In the genomic region with DNA sequence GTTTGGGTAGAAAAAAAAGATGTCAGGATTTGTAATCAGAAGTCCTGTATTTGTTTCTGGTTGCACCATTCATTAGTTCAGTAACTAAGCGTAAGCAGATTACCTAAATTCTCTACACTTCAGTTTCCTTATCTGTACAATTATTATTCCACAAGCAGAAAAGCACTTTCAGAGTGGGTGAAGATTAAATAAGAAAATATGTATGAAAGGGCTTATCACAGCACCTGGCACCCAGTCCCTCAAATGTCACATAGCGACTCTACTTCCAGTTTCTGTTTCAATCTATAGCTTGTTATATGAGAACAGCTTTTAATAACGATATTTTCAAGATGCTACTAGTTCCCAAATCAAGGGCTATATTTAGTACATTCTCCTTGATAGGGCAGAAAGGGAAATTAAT, we compare ENCODE assay signal across 14 cellular contexts. TPM values are rescaled to one million over a fixed set of nuclear protein-coding genes. Genes with fewer than 3 reads are reported as not detected.
DNase-seq lines count a peak whose midpoint lies in the region; ATAC-seq lines count a peak whose summit lies in the region.
"Had no signal": no experiment of that assay in that cellular context is flagged by ENCODE, and none has a peak within 500 bp of the region (broad histone marks: within the 10 kb centered on the region; RNA-seq: fewer than 3 reads in every experiment).

No MANE protein-coding gene starts in this region.

- ATAC-seq in GM18870 (IDR thresholded peaks at IDR 0.05; ENCODE audit: unreplicated experiment) (peak; percentile 61), GM21529 (IDR thresholded peaks at IDR 0.05; ENCODE audit: unreplicated experiment) (peak; percentile 77), HG03342 (IDR thresholded peaks at IDR 0.05; ENCODE audit: unreplicated experiment) (peak; percentile 68)
- no peak for ATAC-seq in central memory CD8-positive, alpha-beta T cell (replicated peaks; ENCODE audit: extremely low read depth, poor library complexity, severe bottlenecking)
- ATAC-seq: left cardiac atrium had no signal

- H3K36me3 Mint-ChIP-seq in central memory CD8-positive, alpha-beta T cell (ENCODE audit: insufficient read depth), result no peaks in the 10 kb centered on the region

- H3K4me3 Mint-ChIP-seq in central memory CD8-positive, alpha-beta T cell, result peak overlapping the region; percentile 10
- H3K4me3 Mint-ChIP-seq: activated CD4-positive, alpha-beta T cell treated with anti-CD3 and anti-CD28 coated beads, Interleukin-2, amount 10 ng/mL, durations not matched to agents 7 days and 5 days; nephron had no signal

- no peaks in the 10 kb centered on the region for H3K4me1 Mint-ChIP-seq in central memory CD8-positive, alpha-beta T cell
- H3K4me1 Mint-ChIP-seq: activated CD4-positive, alpha-beta T cell treated with anti-CD3 and anti-CD28 coated beads, Interleukin-2, amount 10 ng/mL, durations not matched to agents 7 days and 5 days; nephron had no signal

- no peaks in the 10 kb centered on the region for H3K9me3 Mint-ChIP-seq in central memory CD8-positive, alpha-beta T cell
- H3K9me3 Mint-ChIP-seq: activated CD4-positive, alpha-beta T cell treated with anti-CD3 and anti-CD28 coated beads, Interleukin-2, amount 10 ng/mL, durations not matched to agents 7 days and 5 days; nephron had no signal

- no peak for DNase-seq in central memory CD8-positive, alpha-beta T cell (ENCODE audit: low spot score in 2 of 2)
- DNase-seq in cerebellum (ENCODE audit: low spot score) (no peak), putamen (ENCODE audit: low spot score) (no peak), RKO (ENCODE audit: low spot score) (no peak), AG08396 (ENCODE audit: low spot score) (no peak)
- DNase-seq: activated CD4-positive, alpha-beta T cell treated with anti-CD3 and anti-CD28 coated beads, Interleukin-2, amount 10 ng/mL, durations not matched to agents 7 days and 5 days; effector memory CD4-positive, alpha-beta T cell; left cardiac atrium; NCI-H2029; sigmoid colon had no signal

- H3K27me3 Mint-ChIP-seq in central memory CD8-positive, alpha-beta T cell, result peaks cover 5% of the 10 kb centered on the region

- H3K27ac Mint-ChIP-seq in central memory CD8-positive, alpha-beta T cell (ENCODE audit: low read depth), result no peak overlapping the region
- H3K27ac Mint-ChIP-seq: activated CD4-positive, alpha-beta T cell treated with anti-CD3 and anti-CD28 coated beads, Interleukin-2, amount 10 ng/mL, durations not matched to agents 7 days and 5 days; nephron had no signal

RNA-seq across cellular contexts. Expression of a gene that starts 31.4 kb away (rescaled TPM):
- 60.7 TPM for total RNA-seq in cerebellum
- total RNA-seq: activated CD4-positive, alpha-beta T cell treated with anti-CD3 and anti-CD28 coated beads, Interleukin-2, amount 10 ng/mL, durations not matched to agents 7 days and 5 days had no signal
